Comparison of ENCODE assay signal across 8 cellular contexts in genomic region chr10:119687192-119688032, GRCh38. TPM values are rescaled to one million over a fixed set of nuclear protein-coding genes. Genes with fewer than 3 reads are reported as not detected.
DNase-seq lines count a peak whose midpoint lies in the region; ATAC-seq and TF ChIP-seq lines count a peak whose summit lies in the region.

No MANE protein-coding gene starts in this region.

- no peak overlapping the region for H3K4me2 ChIP-seq in parathyroid adenoma (ENCODE audit: low read length)

- peak overlapping the region; percentile 59 for H3K27ac ChIP-seq in parathyroid adenoma

- TF ChIP-seq CTCF in epithelial cell of esophagus (IDR thresholded peaks at IDR 0.05; ENCODE audit: insufficient read depth, low read depth, low read length, missing control alignments) (no peak), parathyroid adenoma (IDR thresholded peaks at IDR 0.05) (no peak)

- no peaks in the 10 kb centered on the region for H3K36me3 ChIP-seq in parathyroid adenoma (ENCODE audit: control insufficient read depth, insufficient read depth, low read length)

- H3K27me3 ChIP-seq in parathyroid adenoma (ENCODE audit: control insufficient read depth, insufficient read depth, low read length), result no peaks in the 10 kb centered on the region

- no peaks in the 10 kb centered on the region for H3K79me2 ChIP-seq in parathyroid adenoma

- H3K9ac ChIP-seq in parathyroid adenoma, result no peak overlapping the region

- peaks cover 20% of the 10 kb centered on the region for H3K4me1 ChIP-seq in parathyroid adenoma

- H3K9me3 ChIP-seq in parathyroid adenoma (ENCODE audit: control insufficient read depth, low read length), result no peaks in the 10 kb centered on the region

- peak overlapping the region; percentile 79 for H2AFZ ChIP-seq in parathyroid adenoma

- ATAC-seq in esophagus mucosa, result no peak
- no peak for ATAC-seq in HG03457 (IDR thresholded peaks at IDR 0.05; ENCODE audit: unreplicated experiment)

- H3K4me3 ChIP-seq in epithelial cell of esophagus (ENCODE audit: low read length) (no peak overlapping the region), parathyroid adenoma (ENCODE audit: low read depth, low read length) (no peak overlapping the region)

- DNase-seq in Daoy (ENCODE audit: low read depth) (peak; percentile 46), RPMI7951 (ENCODE audit: low read depth) (peak; percentile 64), epithelial cell of esophagus (ENCODE audit: low read depth) (peak; percentile 22), activated gamma-delta T cell treated with Interleukin-2 at 50 U/mL for 16 hours (no peak), T-helper 9 cell (no peak)

RNA-seq across cellular contexts. Expression of gene BAG3, which starts 36.2 kb away (rescaled TPM):
- total RNA-seq in Daoy (2014; rRNA removed; shearing (Covaris generic)), result 6.9 and 9.4 TPM in 2 replicates
- total RNA-seq in RPMI7951 (2014; rRNA removed; shearing (Covaris generic)), result 13.9 and 15.2 TPM in 2 replicates
- total RNA-seq in esophagus mucosa, result 59.7 TPM

RNA-seq across cellular contexts. Expression of gene INPP5F, which starts 38.4 kb away (rescaled TPM):
- 7.9 and 12.9 TPM in 2 replicates for total RNA-seq in Daoy (2014; rRNA removed; shearing (Covaris generic))
- 13.1 and 13.2 TPM in 2 replicates for total RNA-seq in RPMI7951 (2014; rRNA removed; shearing (Covaris generic))
- total RNA-seq in esophagus mucosa, result 7.6 TPM

Comparison
In these comparisons a context has a peak if more than half of its experiments do, and no peak if none do; other contexts are left out.
1. DNase-seq: peak in Daoy (single experiment), RPMI7951 (single experiment) and epithelial cell of esophagus (single experiment); none in activated gamma-delta T cell treated with Interleukin-2 at 50 U/mL for 16 hours (single experiment) and T-helper 9 cell (single experiment).